In the genomic region with DNA sequence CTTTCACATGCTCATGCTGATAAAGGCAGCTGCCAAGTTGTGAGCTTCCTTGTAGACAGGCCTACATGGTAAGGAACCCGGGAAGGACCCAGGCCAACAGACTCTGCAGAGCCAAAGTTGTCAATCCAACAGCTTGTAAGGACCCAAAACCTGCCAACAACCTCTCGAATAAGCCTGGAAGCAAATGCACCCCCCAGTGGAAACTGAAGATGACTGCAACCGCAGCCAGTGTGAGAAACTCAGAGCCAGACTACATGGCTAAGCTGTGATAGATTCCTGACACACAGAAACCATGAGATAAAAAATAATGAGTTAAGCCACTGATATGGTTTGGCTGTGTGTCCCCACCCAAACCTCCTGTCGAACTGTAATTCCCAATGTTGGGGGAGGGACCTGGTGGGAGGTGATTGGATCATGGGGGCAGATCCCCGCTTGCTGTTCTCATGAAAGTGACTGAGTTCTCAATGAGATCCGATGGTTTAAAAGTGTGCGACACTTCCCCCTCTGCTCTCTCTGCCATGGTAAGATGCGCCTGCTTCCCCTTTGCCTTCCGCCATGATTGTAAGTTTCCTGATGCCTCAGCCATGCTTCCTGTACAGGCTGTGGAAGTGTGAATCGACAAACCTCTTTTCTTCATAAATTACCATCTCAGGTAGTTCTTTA, we compare ENCODE assay signal across 11 cellular contexts. TPM values are rescaled to one million over a fixed set of nuclear protein-coding genes. Genes with fewer than 3 reads are reported as not detected.
DNase-seq lines count a peak whose midpoint lies in the region; ATAC-seq, FAIRE-seq and TF ChIP-seq lines count a peak whose summit lies in the region.
"Had no signal": no experiment of that assay in that cellular context is flagged by ENCODE, and none has a peak within 500 bp of the region (broad histone marks: within the 10 kb centered on the region; RNA-seq: fewer than 3 reads in every experiment).

No MANE protein-coding gene starts in this region.

- intact Hi-C loops in GM12878 (cut with micrococcal nuclease; ENCODE audit: unreplicated experiment) (no loop called here), tibial artery (cut with DNase I; ENCODE audit: low total_unique reads) (no loop called here)

- ATAC-seq in GM12878 = peak; percentile 87

- no peak for FAIRE-seq in GM12878 (lab: Jason Lieb, UNC)
- FAIRE-seq in frontal cortex (lab: Jason Lieb, UNC) = no peak

- peak; percentile 44 for TF ChIP-seq RAD21 in GM12878 (IDR thresholded peaks at IDR 0.05; ENCODE audit: insufficient read depth, low read depth, low read length)

- H3K27me3 ChIP-seq in MM.1S (replicated peaks; ENCODE audit: insufficient read depth, low read length) = no peaks in the 10 kb centered on the region
- no peaks in the 10 kb centered on the region for H3K27me3 ChIP-seq in GM12878 (replicated peaks in 1 of 2; ENCODE audit: control insufficient read depth in 2 of 2, insufficient read depth in 2 of 2, low read length in 1 of 2)
- peaks cover 0 to 36% of the 10 kb centered on the region in 2 donors for H3K27me3 ChIP-seq in tibial artery

- H3K9me2 ChIP-seq in MM.1S (replicated peaks; ENCODE audit: insufficient read depth, low read length) = no peaks in the 10 kb centered on the region

- no peak for TF ChIP-seq POLR2A in GM12878 (IDR thresholded peaks at IDR 0.05; ENCODE audit: low read depth, low read length)

- no peak for TF ChIP-seq EP300 in GM12878 (IDR thresholded peaks at IDR 0.05; ENCODE audit: borderline replicate concordance in 1 of 2, control insufficient read depth in 1 of 2, low read depth in 2 of 2, low read length in 2 of 2)

- H2AFZ ChIP-seq in MM.1S (ENCODE audit: low read length) (no peak overlapping the region), GM12878 (ENCODE audit: control insufficient read depth, low read depth, low read length) (no peak overlapping the region)

- H3K4me2 ChIP-seq in MM.1S (ENCODE audit: low read depth, low read length) (no peak overlapping the region), GM12878 (ENCODE audit: control insufficient read depth, insufficient read depth) (no peak overlapping the region; the same call in 1 of the 2 replicates)

- no peak overlapping the region for H3K27ac ChIP-seq in MM.1S (ENCODE audit: low read length)
- no peak overlapping the region for H3K27ac ChIP-seq in GM12878 (ENCODE audit: control insufficient read depth, insufficient read depth)
- H3K27ac ChIP-seq in tibial artery = no peak overlapping the region

- no TSS peak for BruUV-seq in GM12878 (replicated peaks; lab: Mats Ljungman, UMichigan)

- in situ Hi-C loops in GM12878 (cut with MboI) = no loop called here

- no peak overlapping the region for H3K4me3 ChIP-seq in MM.1S (ENCODE audit: low read length)
- H3K4me3 ChIP-seq in GM12878 = no peak overlapping the region
- H3K4me3 ChIP-seq in tibial artery = no peak overlapping the region

- no peaks in the 10 kb centered on the region for H3K79me2 ChIP-seq in MM.1S (ENCODE audit: low read length)
- H3K79me2 ChIP-seq in GM12878 (ENCODE audit: control insufficient read depth, insufficient read depth, low read length) = no peaks in the 10 kb centered on the region

- DNase-seq in NCI-H2227 (lab: John Stamatoyannopoulos, UW; ENCODE audit: unreplicated experiment) (peak; percentile 33), NCI-H2227 treated with DMSO at 0.1 percent for 48 hours (lab: John Stamatoyannopoulos, UW) (no peak), MM.1S (no peak), GM12878 (ENCODE audit: low read depth, low spot score) (no peak), non-pigmented ciliary epithelial cell (ENCODE audit: low read depth) (peak; percentile 15), frontal cortex (ENCODE audit: low spot score in 2 of 2) (no peak), tibial artery (no peak)
- no peak for DNase-seq in activated effector memory CD4-positive, alpha-beta T cell treated with anti-CD3 and anti-CD28 coated beads, Interleukin-2, amount 50 U/mL, for 16 hours
- DNase-seq: aorta, NCI-H1417 had no signal

- H3K36me3 ChIP-seq in MM.1S (replicated peaks; ENCODE audit: insufficient read depth, low read length) = no peaks in the 10 kb centered on the region
- no peaks in the 10 kb centered on the region for H3K36me3 ChIP-seq in GM12878 (ENCODE audit: control insufficient read depth in 2 of 2, insufficient read depth in 2 of 2, low read length in 1 of 2)
- no peaks in the 10 kb centered on the region for H3K36me3 ChIP-seq in tibial artery

- H3F3A ChIP-seq in MM.1S (ENCODE audit: insufficient read depth, low read length) = no peaks in the 10 kb centered on the region

- H3K4me1 ChIP-seq in MM.1S (ENCODE audit: low read length) = no peaks in the 10 kb centered on the region
- H3K4me1 ChIP-seq in GM12878 (ENCODE audit: control insufficient read depth, insufficient read depth, low read length) = peaks cover 26% of the 10 kb centered on the region
- H3K4me1 ChIP-seq in tibial artery = no peaks in the 10 kb centered on the region

- RAD21 ChIA-PET in GM12878 (lab: Charles Lee; ENCODE audit: unreplicated experiment) = interaction anchor here (1.0 to 2.5 kb wide), 4 partner anchors 13 to 235 kb away, joined by 3 to 7 read pairs (median 5); a partner anchor contains a TSS

- no peaks in the 10 kb centered on the region for H4K20me1 ChIP-seq in MM.1S (ENCODE audit: insufficient read depth, low read length)
- no peaks in the 10 kb centered on the region for H4K20me1 ChIP-seq in GM12878 (ENCODE audit: control insufficient read depth, insufficient read depth)

- no peak overlapping the region for H3K9ac ChIP-seq in MM.1S (ENCODE audit: low read length)
- H3K9ac ChIP-seq in GM12878 (ENCODE audit: control insufficient read depth, insufficient read depth, low read length) = no peak overlapping the region

- SMC1A ChIA-PET in GM12878 (lab: Charles Lee; ENCODE audit: uncharacterized antibody, unreplicated experiment) = interaction anchor here (1.4 kb wide), 1 partner anchor 70 kb away, joined by 3 read pairs; no protein-coding TSS in a partner anchor

- POLR2A ChIA-PET in GM12878 (lab: Charles Lee) = no interaction called here

- peak; percentile 13; the same call in 1 of the 2 replicates for TF ChIP-seq CTCF in MM.1S (IDR thresholded peaks at IDR 0.05; ENCODE audit: low read length)
- TF ChIP-seq CTCF in GM12878 (IDR thresholded peaks at IDR 0.05 in 2 of 3, conservative IDR thresholded peaks at IDR 0.05 in 1 of 3; ENCODE audit: control insufficient read depth in 2 of 3, extremely low read depth in 1 of 3, insufficient read depth in 1 of 3, low read depth in 3 of 3, low read length in 3 of 3) = peak; percentile 38 to 66 (median 46); a peak in 4 of 6 replicates
- TF ChIP-seq CTCF in tibial artery (IDR thresholded peaks at IDR 0.05) = no peak

- WGBS in GM12878 (ENCODE audit: insufficient coverage, insufficient replicate concordance, low lambda C conversion rate, missing lambda C conversion rate) = 56% methylated on average over 10 of the region's 10 CpGs

- CTCF ChIA-PET in GM12878 (lab: Yijun Ruan, JAX) = interaction anchor here (0.8 to 3.3 kb wide), 9 partner anchors 12 to 338 kb away, joined by 3 to 16 read pairs (median 3); a partner anchor contains a TSS

- H3K9me3 ChIP-seq in MM.1S (replicated peaks; ENCODE audit: insufficient read depth, low read length) (no peaks in the 10 kb centered on the region), GM12878 (replicated peaks; ENCODE audit: control insufficient read depth, insufficient read depth, low read length) (peaks cover 9% of the 10 kb centered on the region), tibial artery (no peaks in the 10 kb centered on the region)

RNA-seq across cellular contexts. Expression of a gene that starts 18.8 kb away (rescaled TPM):
- not detected in 2 replicates for total RNA-seq in GM12878 (2013; cell fraction: nucleolus; rRNA removed)
- total RNA-seq in GM12878 (2014; rRNA removed) (0.49 TPM in 1 of 2 replicates, not detected in the other), GM12878 (2014; rRNA removed; fragmentation: Illumina TruSeq; extraction: Trizol) (not detected in 2 replicates), GM12878 (2021) (1.2 and 1.3 TPM in 2 replicates), frontal cortex (not detected)
- not detected for polyA plus RNA-seq in GM12878 (2011; ENCODE audit: low read depth)
- polyA plus RNA-seq in GM12878 (2011; rRNA removed) (not detected in 2 replicates), GM12878 (2014; fragmentation: Illumina TruSeq; extraction: Trizol) (not detected in 2 replicates), GM12878 (2014; fragmentation: Nextera tagmentation; extraction: Ambion mirVana) (not detected), GM12878 (2014; rRNA removed) (0.32 TPM in 1 of 2 replicates, not detected in the other), GM12878 (2016; fragmentation: Nextera tagmentation; extraction: Ambion mirVana) (not detected)
- polyA plus RNA-seq in GM12878 (2011; cell fraction: cytosol; rRNA removed) = not detected in 2 replicates
- not detected in 2 replicates for polyA plus RNA-seq in GM12878 (2011; cell fraction: nucleus; rRNA removed)
- not detected in 2 replicates for polyA plus RNA-seq in GM12878 (2012)
- polyA minus RNA-seq in GM12878 (2011; rRNA and poly(A)+ RNA removed) = not detected in 2 replicates
- not detected in 2 replicates for polyA minus RNA-seq in GM12878 (2011; cell fraction: cytosol; rRNA and poly(A)+ RNA removed)
- polyA minus RNA-seq in GM12878 (2011; cell fraction: nucleus; rRNA and poly(A)+ RNA removed) = not detected in 2 replicates
- total RNA-seq: aorta; CD4-positive, CD25-positive, alpha-beta regulatory T cell had no signal
- polyA plus RNA-seq: aorta; CD4-positive, CD25-positive, alpha-beta regulatory T cell had no signal

RNA-seq across cellular contexts. Expression of a gene that starts 20.8 kb away (rescaled TPM):
- 0.77 and 0.88 TPM in 2 replicates for total RNA-seq in GM12878 (2013; cell fraction: nucleolus; rRNA removed)
- total RNA-seq in GM12878 (2014; rRNA removed) (0.45 and 0.49 TPM in 2 replicates), GM12878 (2014; rRNA removed; fragmentation: Illumina TruSeq; extraction: Trizol) (0.40 and 0.46 TPM in 2 replicates), GM12878 (2021) (0.56 and 1.0 TPM in 2 replicates), frontal cortex (0.82 TPM)
- 0.46 TPM for polyA plus RNA-seq in GM12878 (2011; ENCODE audit: low read depth)
- polyA plus RNA-seq in GM12878 (2011; rRNA removed) (0.72 and 1.6 TPM in 2 replicates), GM12878 (2014; fragmentation: Illumina TruSeq; extraction: Trizol) (0.76 and 0.90 TPM in 2 replicates), GM12878 (2014; fragmentation: Nextera tagmentation; extraction: Ambion mirVana) (1 to 10 TPM in 1 of 2 experiments, under 1 TPM in 1; 0.68 to 1.5 TPM), GM12878 (2014; rRNA removed) (1.2 TPM in 2 replicates), GM12878 (2016; fragmentation: Nextera tagmentation; extraction: Ambion mirVana) (under 1 TPM; 0.10 to 0.25 TPM)
- polyA plus RNA-seq in GM12878 (2011; cell fraction: cytosol; rRNA removed) = 1.6 and 1.7 TPM in 2 replicates
- 4.8 and 8.9 TPM in 2 replicates for polyA plus RNA-seq in GM12878 (2011; cell fraction: nucleus; rRNA removed)
- 0.54 and 0.91 TPM in 2 replicates for polyA plus RNA-seq in GM12878 (2012)
- polyA minus RNA-seq in GM12878 (2011; rRNA and poly(A)+ RNA removed) = 0.88 TPM in 1 of 2 replicates, not detected in the other
- not detected in 2 replicates for polyA minus RNA-seq in GM12878 (2011; cell fraction: cytosol; rRNA and poly(A)+ RNA removed)
- polyA minus RNA-seq in GM12878 (2011; cell fraction: nucleus; rRNA and poly(A)+ RNA removed) = 0.24 and 0.48 TPM in 2 replicates
- polyA plus RNA-seq: CD4-positive, CD25-positive, alpha-beta regulatory T cell had no signal

RNA-seq across cellular contexts. Expression of a gene that starts 23.2 kb away (rescaled TPM):
- not detected in 2 replicates for total RNA-seq in GM12878 (2013; cell fraction: nucleolus; rRNA removed)
- total RNA-seq in GM12878 (2014; rRNA removed) = not detected in 2 replicates
- not detected in 2 replicates for total RNA-seq in GM12878 (2014; rRNA removed; fragmentation: Illumina TruSeq; extraction: Trizol)
- total RNA-seq in GM12878 (2021) = not detected in 2 replicates
- polyA plus RNA-seq in GM12878 (2011; ENCODE audit: low read depth) = not detected
- not detected in 2 replicates for polyA plus RNA-seq in GM12878 (2011; rRNA removed)
- polyA plus RNA-seq in GM12878 (2011; cell fraction: cytosol; rRNA removed) = not detected in 2 replicates
- polyA plus RNA-seq in GM12878 (2011; cell fraction: nucleus; rRNA removed) = not detected in 2 replicates
- polyA plus RNA-seq in GM12878 (2012) = not detected in 2 replicates
- polyA plus RNA-seq in GM12878 (2014; fragmentation: Illumina TruSeq; extraction: Trizol) = not detected in 2 replicates
- polyA plus RNA-seq in GM12878 (2014; fragmentation: Nextera tagmentation; extraction: Ambion mirVana) = not detected
- not detected in 2 replicates for polyA plus RNA-seq in GM12878 (2014; rRNA removed)
- polyA plus RNA-seq in GM12878 (2016; fragmentation: Nextera tagmentation; extraction: Ambion mirVana) = not detected
- polyA minus RNA-seq in GM12878 (2011; rRNA and poly(A)+ RNA removed) = not detected in 2 replicates
- polyA minus RNA-seq in GM12878 (2011; cell fraction: cytosol; rRNA and poly(A)+ RNA removed) = not detected in 2 replicates
- polyA minus RNA-seq in GM12878 (2011; cell fraction: nucleus; rRNA and poly(A)+ RNA removed) = not detected in 2 replicates
- not detected for total RNA-seq in frontal cortex
- total RNA-seq: aorta; CD4-positive, CD25-positive, alpha-beta regulatory T cell had no signal
- polyA plus RNA-seq: aorta; CD4-positive, CD25-positive, alpha-beta regulatory T cell had no signal

RNA-seq across cellular contexts. Expression of a gene that starts 39.5 kb away (rescaled TPM):
- total RNA-seq in GM12878 (2013; cell fraction: nucleolus; rRNA removed) = not detected in 2 replicates
- not detected in 2 replicates for total RNA-seq in GM12878 (2014; rRNA removed)
- total RNA-seq in GM12878 (2014; rRNA removed; fragmentation: Illumina TruSeq; extraction: Trizol) = not detected in 2 replicates
- 3.5 and 4.7 TPM in 2 replicates for total RNA-seq in GM12878 (2021)
- not detected for polyA plus RNA-seq in GM12878 (2011; ENCODE audit: low read depth)
- not detected in 2 replicates for polyA plus RNA-seq in GM12878 (2011; rRNA removed)
- not detected in 2 replicates for polyA plus RNA-seq in GM12878 (2011; cell fraction: cytosol; rRNA removed)
- not detected in 2 replicates for polyA plus RNA-seq in GM12878 (2011; cell fraction: nucleus; rRNA removed)
- polyA plus RNA-seq in GM12878 (2012) = not detected in 2 replicates
- not detected in 2 replicates for polyA plus RNA-seq in GM12878 (2014; fragmentation: Illumina TruSeq; extraction: Trizol)
- not detected for polyA plus RNA-seq in GM12878 (2014; fragmentation: Nextera tagmentation; extraction: Ambion mirVana)
- polyA plus RNA-seq in GM12878 (2014; rRNA removed) = not detected in 2 replicates
- polyA plus RNA-seq in GM12878 (2016; fragmentation: Nextera tagmentation; extraction: Ambion mirVana) = not detected
- polyA minus RNA-seq in GM12878 (2011; rRNA and poly(A)+ RNA removed) = not detected in 2 replicates
- not detected in 2 replicates for polyA minus RNA-seq in GM12878 (2011; cell fraction: cytosol; rRNA and poly(A)+ RNA removed)
- polyA minus RNA-seq in GM12878 (2011; cell fraction: nucleus; rRNA and poly(A)+ RNA removed) = not detected in 2 replicates
- total RNA-seq in frontal cortex = not detected
- total RNA-seq: CD4-positive, CD25-positive, alpha-beta regulatory T cell had no signal
- polyA plus RNA-seq: CD4-positive, CD25-positive, alpha-beta regulatory T cell had no signal

RNA-seq across cellular contexts. Expression of a gene that starts 47.6 kb away (rescaled TPM):
- total RNA-seq in GM12878 (2013; cell fraction: nucleolus; rRNA removed) = not detected in 2 replicates
- total RNA-seq in GM12878 (2014; rRNA removed) (0.11 TPM in 1 of 2 replicates, not detected in the other), GM12878 (2014; rRNA removed; fragmentation: Illumina TruSeq; extraction: Trizol) (not detected in 2 replicates), GM12878 (2021) (not detected in 2 replicates), frontal cortex (0.82 TPM)
- not detected for polyA plus RNA-seq in GM12878 (2011; ENCODE audit: low read depth)
- polyA plus RNA-seq in GM12878 (2011; rRNA removed) (not detected in 2 replicates), GM12878 (2014; fragmentation: Illumina TruSeq; extraction: Trizol) (not detected in 2 replicates), GM12878 (2014; fragmentation: Nextera tagmentation; extraction: Ambion mirVana) (not detected), GM12878 (2014; rRNA removed) (not detected in 2 replicates), GM12878 (2016; fragmentation: Nextera tagmentation; extraction: Ambion mirVana) (not detected)
- polyA plus RNA-seq in GM12878 (2011; cell fraction: cytosol; rRNA removed) = not detected in 2 replicates
- not detected in 2 replicates for polyA plus RNA-seq in GM12878 (2011; cell fraction: nucleus; rRNA removed)
- polyA plus RNA-seq in GM12878 (2012) = not detected in 2 replicates
- polyA minus RNA-seq in GM12878 (2011; rRNA and poly(A)+ RNA removed) = not detected in 2 replicates
- not detected in 2 replicates for polyA minus RNA-seq in GM12878 (2011; cell fraction: cytosol; rRNA and poly(A)+ RNA removed)
- not detected in 2 replicates for polyA minus RNA-seq in GM12878 (2011; cell fraction: nucleus; rRNA and poly(A)+ RNA removed)
- total RNA-seq: aorta; CD4-positive, CD25-positive, alpha-beta regulatory T cell had no signal
- polyA plus RNA-seq: aorta; CD4-positive, CD25-positive, alpha-beta regulatory T cell had no signal

Comparison
In these comparisons a context has a peak if more than half of its experiments do, and no peak if none do; other contexts are left out.
1. DNase-seq: peak in NCI-H2227 (single experiment) and non-pigmented ciliary epithelial cell (single experiment); none in NCI-H2227 treated with DMSO at 0.1 percent for 48 hours (single experiment), MM.1S (single experiment), GM12878 (single experiment), activated effector memory CD4-positive, alpha-beta T cell treated with anti-CD3 and anti-CD28 coated beads, Interleukin-2, amount 50 U/mL, for 16 hours (single experiment), frontal cortex (0 of 2) and tibial artery (0 of 2).
2. CTCF ChIP-seq: peak in MM.1S (single experiment) and GM12878 (3 of 3); none in tibial artery (0 of 2).